ENCODE assay signal across 23 cellular contexts in genomic region chr5:74761241-74761640, GRCh38. TPM values are rescaled to one million over a fixed set of nuclear protein-coding genes. Genes with fewer than 3 reads are reported as not detected.
DNase-seq lines count a peak whose midpoint lies in the region; ATAC-seq, FAIRE-seq and TF ChIP-seq lines count a peak whose summit lies in the region.
"Had no signal": no experiment of that assay in that cellular context is flagged by ENCODE, and none has a peak within 500 bp of the region (broad histone marks: within the 10 kb centered on the region; RNA-seq: fewer than 3 reads in every experiment).

No MANE protein-coding gene starts in this region.

- no peak overlapping the region for H2BK15ac ChIP-seq in IMR-90 (ENCODE audit: low read depth, low read length)

- H3K18ac ChIP-seq in IMR-90 (ENCODE audit: low read depth, low read length), result no peak overlapping the region

- no peak for TF ChIP-seq POLR2A in GM12892 (IDR thresholded peaks at IDR 0.05; ENCODE audit: low read depth, low read length)
- no peak for TF ChIP-seq POLR2A in IMR-90 (IDR thresholded peaks at IDR 0.05; ENCODE audit: low read depth, low read length)
- no peak for TF ChIP-seq POLR2A in right lobe of liver (IDR thresholded peaks at IDR 0.05)

- H4K91ac ChIP-seq in IMR-90 (ENCODE audit: insufficient read depth, low read depth, low read length), result no peak overlapping the region

- no peak overlapping the region for H3K4me2 ChIP-seq in IMR-90 (ENCODE audit: low read depth, low read length)

- in situ Hi-C loops in IMR-90 (cut with MboI; ENCODE audit: low sequenced_read_pairs), result loop anchor here (25.0 kb wide), 1 partner anchor 601 kb away; no protein-coding TSS in a partner anchor

- H3K14ac ChIP-seq in IMR-90 (replicated peaks; ENCODE audit: low read depth, low read length), result no peak overlapping the region

- no peak overlapping the region for H2AK9ac ChIP-seq in IMR-90 (replicated peaks; ENCODE audit: low read depth, low read length, poor library complexity)

- H3K27ac ChIP-seq in IMR-90 (ENCODE audit: insufficient read depth, low read length), result no peak overlapping the region
- peak overlapping the region; percentile 97 for H3K27ac ChIP-seq in RWPE2 (ENCODE audit: poor library complexity, severe bottlenecking)
- H3K27ac ChIP-seq in right lobe of liver, result no peak overlapping the region
- H3K27ac ChIP-seq: C4-2B had no signal

- no peak overlapping the region for H2BK20ac ChIP-seq in IMR-90 (ENCODE audit: low read depth, low read length)

- TF ChIP-seq RAD21 in IMR-90 (IDR thresholded peaks at IDR 0.05; ENCODE audit: low read length), result no peak

- CTCF ChIA-PET in IMR-90 (lab: Yijun Ruan, JAX), result no interaction called here

- H3K36me3 ChIP-seq in IMR-90 (ENCODE audit: control insufficient read depth, insufficient read depth, low read length) (peaks cover 5% of the 10 kb centered on the region), RWPE2 (ENCODE audit: low read depth) (peaks cover 75% of the 10 kb centered on the region), right lobe of liver (peaks cover 0 to 44% (median 2%) of the 10 kb centered on the region in 4 donors)

- H2BK120ac ChIP-seq in IMR-90 (ENCODE audit: low read depth, low read length), result no peak overlapping the region

- H3K56ac ChIP-seq in IMR-90 (ENCODE audit: extremely low read depth, insufficient read depth, low read length), result no peak overlapping the region

- H3K4me1 ChIP-seq in IMR-90 (ENCODE audit: control insufficient read depth, insufficient read depth, low read length) (peaks cover 7% of the 10 kb centered on the region), RWPE2 (ENCODE audit: insufficient read depth, poor library complexity, severe bottlenecking) (peaks cover 53% of the 10 kb centered on the region), right lobe of liver (peaks cover 0 to 12% (median 5%) of the 10 kb centered on the region in 4 donors)

- dilution Hi-C loops in IMR-90 (cut with HindIII; ENCODE audit: low sequenced_read_pairs, unreplicated experiment), result no loop called here

- no peaks in the 10 kb centered on the region for H3K9me3 ChIP-seq in IMR-90 (ENCODE audit: control insufficient read depth, insufficient read depth, low read length)
- peaks cover 5% of the 10 kb centered on the region for H3K9me3 ChIP-seq in RWPE2 (ENCODE audit: severe bottlenecking)
- no peaks in the 10 kb centered on the region for H3K9me3 ChIP-seq in right lobe of liver

- POLR2A ChIA-PET in IMR-90 (lab: Charles Lee; ENCODE audit: unreplicated experiment), result no interaction called here

- no peak for TF ChIP-seq CTCF in IMR-90 (conservative IDR thresholded peaks at IDR 0.05; ENCODE audit: low read depth, low read length)
- TF ChIP-seq CTCF in RWPE2 (IDR thresholded peaks at IDR 0.05; ENCODE audit: poor library complexity, severe bottlenecking), result peak; percentile 30
- TF ChIP-seq CTCF in right lobe of liver (IDR thresholded peaks at IDR 0.05), result no peak

- H3K9ac ChIP-seq in IMR-90 (ENCODE audit: low read depth, low read length), result no peak overlapping the region

- intact Hi-C loops in IMR-90 (cut with micrococcal nuclease) (no loop called here), right lobe of liver (cut with DNase I) (loop anchor here (10.0 kb wide), 2 partner anchors 144 to 154 kb away; no protein-coding TSS in a partner anchor)

- FAIRE-seq in GM12892 (lab: Jason Lieb, UNC), result peak; percentile 9
- FAIRE-seq: small intestine had no signal

- no CpG with 5 or more reads among the region's 1 CpG for WGBS in IMR-90 (ENCODE audit: extremely low coverage in 2 of 2, insufficient read length in 1 of 2), 2 experiments
- 73% methylated on average over 1 of the region's 1 CpG for WGBS in right lobe of liver (ENCODE audit: insufficient coverage, low coverage, low lambda C conversion rate, missing lambda C conversion rate)

- DNase-seq in GM12892 (ENCODE audit: insufficient read length) (no peak), IMR-90 (peak; percentile 3), RWPE2 (ENCODE audit: low spot score) (no peak), kidney tubule cell (ENCODE audit: low spot score) (peak; percentile 47), right lobe of liver (no peak), D341Med (ENCODE audit: low spot score) (no peak), NCI-H1105 (lab: John Stamatoyannopoulos, UW) (no peak)
- DNase-seq: activated B cell treated with CpG ODN at 0.5 μM for 24 hours; activated CD4-positive, alpha-beta memory T cell treated with anti-CD3 and anti-CD28 coated beads for 36 hours; activated effector memory CD4-positive, alpha-beta T cell treated with anti-CD3 and anti-CD28 coated beads, Interleukin-2, amount 50 U/mL, for 16 hours; activated naive CD8-positive, alpha-beta T cell treated with anti-CD3 and anti-CD28 coated beads, Interleukin-2, amount 50 U/mL, for 24 hours; activated T-cell treated with anti-CD3 and anti-CD28 coated beads for 4 hours; Calu3; foreskin fibroblast; naive thymus-derived CD4-positive, alpha-beta T cell; NCI-H1694; NCI-H748 treated with DMSO at 0.1 percent for 48 hours; occipital lobe; SHP77; small intestine; stimulated activated CD4-positive, alpha-beta T cell treated with anti-CD3 and anti-CD28 coated beads, Interleukin-2, amount 100 ng/mL, for 24 hours; T1000 had no signal

- H2AK5ac ChIP-seq in IMR-90 (ENCODE audit: low read depth, low read length), result no peak overlapping the region

- peak overlapping the region; percentile 62; the same call in 1 of the 2 replicates for H4K5ac ChIP-seq in IMR-90 (ENCODE audit: low read depth, low read length)

- no peaks in the 10 kb centered on the region for H3K9me1 ChIP-seq in IMR-90 (ENCODE audit: insufficient read depth, low read length)

- H2BK5ac ChIP-seq in IMR-90 (ENCODE audit: low read depth, low read length, poor library complexity, severe bottlenecking), result peak overlapping the region; percentile 10

- no peak overlapping the region for H4K8ac ChIP-seq in IMR-90 (ENCODE audit: low read depth in 2 of 2, low read length in 2 of 2)

- no peaks in the 10 kb centered on the region for H3K27me3 ChIP-seq in IMR-90 (ENCODE audit: control insufficient read depth, insufficient read depth, low read length)
- no peaks in the 10 kb centered on the region for H3K27me3 ChIP-seq in RWPE2 (ENCODE audit: insufficient read depth, poor library complexity, severe bottlenecking)
- no peaks in the 10 kb centered on the region for H3K27me3 ChIP-seq in right lobe of liver

- BruUV-seq in IMR-90 (replicated peaks; lab: Mats Ljungman, UMichigan), result no TSS peak

- no peak for ATAC-seq in IMR-90 (ENCODE audit: low read depth)
- ATAC-seq in RWPE2 (ENCODE audit: low read depth), result peak; percentile 59
- no peak for ATAC-seq in right lobe of liver
- ATAC-seq: activated naive CD8-positive, alpha-beta T cell treated with anti-CD3 and anti-CD28 coated beads, Interleukin-2, amount 50 U/mL, for 24 hours; naive thymus-derived CD4-positive, alpha-beta T cell had no signal

- H3K4me3 ChIP-seq in IMR-90 (ENCODE audit: insufficient read depth, low read depth, low read length), result no peak overlapping the region
- no peak overlapping the region for H3K4me3 ChIP-seq in RWPE2 (ENCODE audit: severe bottlenecking)
- H3K4me3 ChIP-seq in right lobe of liver, result no peak overlapping the region

- no peak overlapping the region for H2AFZ ChIP-seq in IMR-90 (replicated peaks; ENCODE audit: low read length, poor library complexity)

- H3K23ac ChIP-seq in IMR-90 (ENCODE audit: low read depth, low read length), result no peak overlapping the region

- peaks cover 8 to 29% of the 10 kb centered on the region in 2 experiments; a peak in 3 of 4 replicates for H3K79me1 ChIP-seq in IMR-90 (ENCODE audit: low read depth in 1 of 2, low read length in 2 of 2)

- no peak overlapping the region for H3K4ac ChIP-seq in IMR-90 (ENCODE audit: low read depth, low read length)

- H4K20me1 ChIP-seq in IMR-90 (ENCODE audit: insufficient read depth, low read length), result no peaks in the 10 kb centered on the region

TF ChIP-seq in IMR-90, 13 proteins besides CTCF, POLR2A, EP300 and RAD21 (continues in another document):
- TF ChIP-seq MAZ (IDR thresholded peaks at IDR 0.05; ENCODE audit: borderline replicate concordance, low read depth, low read length), result no peak
- TF ChIP-seq RFX5 (IDR thresholded peaks at IDR 0.05; ENCODE audit: low read depth, low read length), result no peak
- TF ChIP-seq SMC3 (IDR thresholded peaks at IDR 0.05; ENCODE audit: low read depth, low read length), result no peak
- no peak for TF ChIP-seq MAFK (IDR thresholded peaks at IDR 0.05; ENCODE audit: low read depth, low read length)
- TF ChIP-seq CEBPB (IDR thresholded peaks at IDR 0.05; ENCODE audit: low read depth, low read length), result no peak
- TF ChIP-seq BHLHE40 (IDR thresholded peaks at IDR 0.05; ENCODE audit: low read depth, low read length), result no peak
- no peak for TF ChIP-seq MXI1 (IDR thresholded peaks at IDR 0.05; ENCODE audit: borderline replicate concordance, low read depth, low read length)
- no peak for TF ChIP-seq CHD1 (IDR thresholded peaks at IDR 0.05; ENCODE audit: low read depth, low read length)
- no peak for TF ChIP-seq USF2 (IDR thresholded peaks at IDR 0.05; ENCODE audit: low read depth, low read length)
- TF ChIP-seq FOS (IDR thresholded peaks at IDR 0.05; ENCODE audit: low read depth, low read length), result no peak

RNA-seq across cellular contexts. Expression of gene GFM2, which starts 5.7 kb away (rescaled TPM):
- polyA plus RNA-seq in GM12892 (2012; ENCODE audit: missing spikeins), result 23.7 TPM
- total RNA-seq in IMR-90 (2012; rRNA removed) (45.7 and 61.4 TPM in 2 replicates), right lobe of liver (10 to 100 TPM; 16.5 to 35.0 (median 29.7) TPM)
- 18.8 and 23.3 TPM in 2 replicates for polyA plus RNA-seq in IMR-90 (2012; rRNA removed)
- 5.0 and 7.4 TPM in 2 replicates for polyA plus RNA-seq in IMR-90 (2012; cell fraction: cytosol; rRNA removed)
- polyA plus RNA-seq in IMR-90 (2012; cell fraction: nucleus; rRNA removed; ENCODE audit: low replicate concordance), result 6.8 and 41.6 TPM in 2 replicates

RNA-seq across cellular contexts. Expression of gene NSA2, which starts 5.8 kb away (rescaled TPM):
- polyA plus RNA-seq in GM12892 (2012; ENCODE audit: missing spikeins), result 241 TPM
- 5.4 and 25.6 TPM in 2 replicates for total RNA-seq in IMR-90 (2012; rRNA removed)
- polyA plus RNA-seq in IMR-90 (2012; rRNA removed), result 33.0 and 33.9 TPM in 2 replicates
- 8.5 and 11.2 TPM in 2 replicates for polyA plus RNA-seq in IMR-90 (2012; cell fraction: cytosol; rRNA removed)
- 1.6 and 9.3 TPM in 2 replicates for polyA plus RNA-seq in IMR-90 (2012; cell fraction: nucleus; rRNA removed; ENCODE audit: low replicate concordance)
- 10 to 100 TPM; 19.0 to 66.3 (median 26.1) TPM for total RNA-seq in right lobe of liver

Comparison
In these comparisons a context has a peak if more than half of its experiments do, and no peak if none do; other contexts are left out.
1. DNase-seq: peak in IMR-90 (single experiment) and kidney tubule cell (single experiment); none in GM12892 (single experiment), RWPE2 (single experiment), right lobe of liver (0 of 3), D341Med (single experiment) and NCI-H1105 (single experiment).